14 cellular contexts compared by ENCODE assay signal in genomic region chr15:74423443-74424257, GRCh38. TPM values are rescaled to one million over a fixed set of nuclear protein-coding genes. Genes with fewer than 3 reads are reported as not detected.
DNase-seq lines count a peak whose midpoint lies in the region; ATAC-seq, FAIRE-seq and TF ChIP-seq lines count a peak whose summit lies in the region.
"Had no signal": no experiment of that assay in that cellular context is flagged by ENCODE, and none has a peak within 500 bp of the region (broad histone marks: within the 10 kb centered on the region; RNA-seq: fewer than 3 reads in every experiment).

No MANE protein-coding gene starts in this region.

- H3K18ac ChIP-seq in mesendoderm (ENCODE audit: low read length), result no peak overlapping the region

- H3K9me2 ChIP-seq in GM23338 (ENCODE audit: insufficient read depth), result no peaks in the 10 kb centered on the region

- no peaks in the 10 kb centered on the region for H3F3A ChIP-seq in GM23338 (replicated peaks; ENCODE audit: low read depth)

- no peak overlapping the region for H3K4ac ChIP-seq in mesendoderm (ENCODE audit: low read depth, low read length)

- H3K27ac Mint-ChIP-seq in GM23338, result peak overlapping the region; percentile 85
- H3K27ac Mint-ChIP-seq in activated naive CD8-positive, alpha-beta T cell, result peak overlapping the region; percentile 75

- TF ChIP-seq CTCF in AG04450 (IDR thresholded peaks at IDR 0.05; ENCODE audit: low read depth, low read length) (no peak), GM23338 (conservative IDR thresholded peaks at IDR 0.05; ENCODE audit: low read depth in 2 of 2) (no peak)

- no peak for FAIRE-seq in frontal cortex (lab: Jason Lieb, UNC)

- H3K36me3 ChIP-seq in GM23338 (ENCODE audit: insufficient read depth) (no peaks in the 10 kb centered on the region), mesendoderm (ENCODE audit: control insufficient read depth, insufficient read depth, low read length) (no peaks in the 10 kb centered on the region)
- H3K36me3 ChIP-seq: upper lobe of left lung had no signal

- H4K5ac ChIP-seq in mesendoderm (ENCODE audit: low read length), result no peak overlapping the region

- CTCF ChIA-PET in AG04450 (lab: Charles Lee), result interaction anchor here (1.5 kb wide), 1 partner anchor 42 kb away, joined by 9 read pairs; no protein-coding TSS in a partner anchor

- H3K4me3 ChIP-seq in AG04450 (ENCODE audit: low read depth, low read length), result no peak overlapping the region
- no peak overlapping the region for H3K4me3 ChIP-seq in GM23338
- no peak overlapping the region for H3K4me3 ChIP-seq in mesendoderm (ENCODE audit: low read length)
- H3K4me3 ChIP-seq: upper lobe of left lung had no signal

- no peak overlapping the region for H4K8ac ChIP-seq in mesendoderm (ENCODE audit: low read depth, low read length)

- H3K4me2 ChIP-seq in GM23338 (peak overlapping the region; percentile 48; the same call in 1 of the 2 replicates), mesendoderm (ENCODE audit: low read length) (no peak overlapping the region)

- H2AK5ac ChIP-seq in mesendoderm (ENCODE audit: low read length), result no peak overlapping the region

- H3K9me3 Mint-ChIP-seq in GM23338, result no peaks in the 10 kb centered on the region
- no peaks in the 10 kb centered on the region for H3K9me3 Mint-ChIP-seq in activated naive CD8-positive, alpha-beta T cell (ENCODE audit: low read depth)

- H3K36me3 Mint-ChIP-seq in GM23338 (ENCODE audit: low read depth), result no peaks in the 10 kb centered on the region; the same call in 2 of the 3 replicates
- peaks cover 6% of the 10 kb centered on the region for H3K36me3 Mint-ChIP-seq in activated naive CD8-positive, alpha-beta T cell

- peak overlapping the region; percentile 82 for H3K56ac ChIP-seq in mesendoderm (ENCODE audit: low read length)

- H3K27ac ChIP-seq in AG04450 (ENCODE audit: low read depth, low read length) (peak overlapping the region; percentile 68), GM23338 (ENCODE audit: low read depth) (no peak overlapping the region), mesendoderm (ENCODE audit: low read depth, low read length) (peak overlapping the region; percentile 25)
- H3K27ac ChIP-seq: upper lobe of left lung had no signal

- peaks cover 47% of the 10 kb centered on the region for H3K4me1 Mint-ChIP-seq in GM23338
- H3K4me1 Mint-ChIP-seq in activated naive CD8-positive, alpha-beta T cell (ENCODE audit: low read depth), result peaks cover 48% of the 10 kb centered on the region

- DNase-seq in AG04450 (ENCODE audit: low read depth, low spot score) (no peak), GM23338 (ENCODE audit: low spot score) (no peak), mesendoderm (no peak), NCI-H2227 treated with DMSO at 0.1 percent for 48 hours (lab: John Stamatoyannopoulos, UW) (no peak), frontal cortex (ENCODE audit: low spot score in 2 of 2) (no peak), NCI-H1436 (lab: John Stamatoyannopoulos, UW) (no peak)
- DNase-seq: activated gamma-delta T cell treated with Interleukin-2 at 50 U/mL for 16 hours; DMS153; NCI-H1092; SHP77 treated with DMSO at 0.1 percent for 48 hours; stimulated activated CD4-positive, alpha-beta T cell treated with anti-CD3 and anti-CD28 coated beads, Interleukin-12 subunit alpha, Interleukin-12 subunit beta, amount 100 ng/mL, for 4 hours; upper lobe of left lung had no signal

- H2BK15ac ChIP-seq in mesendoderm (replicated peaks; ENCODE audit: low read depth), result no peak overlapping the region

- H2BK5ac ChIP-seq in mesendoderm (ENCODE audit: low read length), result no peak overlapping the region

- no peak overlapping the region; the same call in 2 of the 3 replicates for H3K4me3 Mint-ChIP-seq in GM23338
- H3K4me3 Mint-ChIP-seq in activated naive CD8-positive, alpha-beta T cell, result peak overlapping the region; percentile 41

- H3K79me2 ChIP-seq in GM23338 (replicated peaks; ENCODE audit: insufficient read depth), result peaks cover 21% of the 10 kb centered on the region
- peaks cover 5% of the 10 kb centered on the region for H3K79me2 ChIP-seq in mesendoderm (ENCODE audit: control insufficient read depth, insufficient read depth, low read length)

- no CpG with 5 or more reads among the region's 9 CpGs for WGBS in mesendoderm (ENCODE audit: extremely low coverage, insufficient coverage, low lambda C conversion rate)

- H3K4me1 ChIP-seq in GM23338 (ENCODE audit: insufficient read depth), result peaks cover 28% of the 10 kb centered on the region
- peaks cover 17% of the 10 kb centered on the region for H3K4me1 ChIP-seq in mesendoderm (ENCODE audit: control insufficient read depth, low read depth, low read length)

- no peak overlapping the region for H2BK120ac ChIP-seq in mesendoderm (ENCODE audit: low read depth, low read length)

- no peaks in the 10 kb centered on the region; the same call in none of the 2 replicates for H4K20me1 ChIP-seq in GM23338 (replicated peaks; ENCODE audit: insufficient read depth)

- peaks cover 18% of the 10 kb centered on the region for H3K79me1 ChIP-seq in mesendoderm (ENCODE audit: low read length)

- H3K9ac ChIP-seq in mesendoderm (ENCODE audit: low read length), result no peak overlapping the region

- POLR2A ChIA-PET in AG04450 (lab: Yijun Ruan, JAX), result interaction anchor here (0.5 to 0.7 kb wide), 2 partner anchors 33 to 117 kb away, joined by 3 to 4 read pairs; partner anchors contain the start of gene ARID3B

- H3K27me3 ChIP-seq in AG04450 (ENCODE audit: control insufficient read depth, insufficient read depth, low read length) (no peaks in the 10 kb centered on the region), GM23338 (ENCODE audit: insufficient read depth) (no peaks in the 10 kb centered on the region), mesendoderm (ENCODE audit: insufficient read depth, low read length, poor library complexity) (no peaks in the 10 kb centered on the region)
- H3K27me3 ChIP-seq: upper lobe of left lung had no signal

- no peak overlapping the region for H3K23ac ChIP-seq in mesendoderm (ENCODE audit: low read length)

- H3K9me3 ChIP-seq in AG04450 (ENCODE audit: control insufficient read depth, insufficient read depth, low read length), result no peaks in the 10 kb centered on the region
- H3K9me3 ChIP-seq: upper lobe of left lung had no signal

- ATAC-seq in GM23338 (peak; percentile 7; the same call in 2 of the 3 replicates), GM21390 (IDR thresholded peaks at IDR 0.05; ENCODE audit: unreplicated experiment) (no peak)

- peaks cover 7% of the 10 kb centered on the region for H3K27me3 Mint-ChIP-seq in GM23338 (ENCODE audit: insufficient read depth, low read depth, poor library complexity)
- no peaks in the 10 kb centered on the region for H3K27me3 Mint-ChIP-seq in activated naive CD8-positive, alpha-beta T cell

- H2AFZ ChIP-seq in GM23338, result no peak overlapping the region

TF ChIP-seq in GM23338, 12 proteins besides CTCF, POLR2A, EP300 and RAD21 (continues in another document):
- TF ChIP-seq JUNB (IDR thresholded peaks at IDR 0.05; ENCODE audit: unreplicated experiment), result no peak
- TF ChIP-seq EZH2 (IDR thresholded peaks at IDR 0.05; ENCODE audit: low read depth, unreplicated experiment), result no peak

RNA-seq across cellular contexts. Expression of gene SEMA7A, which starts 10.1 kb away (rescaled TPM):
- 7.5 and 11.4 TPM in 2 replicates for polyA plus RNA-seq in AG04450 (2011; rRNA removed)
- 12.9 and 16.0 TPM in 2 replicates for polyA minus RNA-seq in AG04450 (2011; rRNA and poly(A)+ RNA removed)
- total RNA-seq in GM23338 (2014; rRNA removed; shearing (Covaris generic)), result 11.2 and 14.1 TPM in 2 replicates
- polyA plus RNA-seq in GM23338 (2016; fragmentation: Nextera tagmentation; extraction: Ambion mirVana), result 1.2 and 2.0 TPM in 2 replicates
- 9.6 TPM for polyA plus RNA-seq in mesendoderm (2013, experiment 1 of 2)
- 10.6 TPM for polyA plus RNA-seq in mesendoderm (2013, experiment 2 of 2)
- total RNA-seq in frontal cortex, result 21.6 TPM

RNA-seq across cellular contexts. Expression of gene UBL7, which starts 37.3 kb away (rescaled TPM):
- polyA plus RNA-seq in AG04450 (2011; rRNA removed), result 76.6 and 82.8 TPM in 2 replicates
- 50.3 and 74.2 TPM in 2 replicates for polyA minus RNA-seq in AG04450 (2011; rRNA and poly(A)+ RNA removed)
- 90.0 and 99.2 TPM in 2 replicates for total RNA-seq in GM23338 (2014; rRNA removed; shearing (Covaris generic))
- polyA plus RNA-seq in GM23338 (2016; fragmentation: Nextera tagmentation; extraction: Ambion mirVana), result 71.6 and 73.7 TPM in 2 replicates
- 38.7 TPM for polyA plus RNA-seq in mesendoderm (2013, experiment 1 of 2)
- 39.7 TPM for polyA plus RNA-seq in mesendoderm (2013, experiment 2 of 2)
- 28.9 TPM for total RNA-seq in frontal cortex

RNA-seq across cellular contexts. Expression of gene CYP11A1, which starts 56.2 kb away (rescaled TPM):
- polyA plus RNA-seq in AG04450 (2011; rRNA removed) (0.09 and 0.14 TPM in 2 replicates), GM23338 (2016; fragmentation: Nextera tagmentation; extraction: Ambion mirVana) (1.2 and 1.9 TPM in 2 replicates)
- polyA minus RNA-seq in AG04450 (2011; rRNA and poly(A)+ RNA removed), result 0.23 and 0.35 TPM in 2 replicates
- total RNA-seq in GM23338 (2014; rRNA removed; shearing (Covaris generic)), result 1.7 and 3.3 TPM in 2 replicates
- polyA plus RNA-seq in mesendoderm (2013, experiment 1 of 2), result 2.5 TPM
- 2.9 TPM for polyA plus RNA-seq in mesendoderm (2013, experiment 2 of 2)
- not detected for total RNA-seq in frontal cortex
